Comparison of ENCODE assay signal across 16 cellular contexts in genomic region chr7:150372271-150373048, GRCh38. TPM values are rescaled to one million over a fixed set of nuclear protein-coding genes. Genes with fewer than 3 reads are reported as not detected.
DNase-seq lines count a peak whose midpoint lies in the region; TF ChIP-seq lines count a peak whose summit lies in the region.
"Had no signal": no experiment of that assay in that cellular context is flagged by ENCODE, and none has a peak within 500 bp of the region (broad histone marks: within the 10 kb centered on the region; RNA-seq: fewer than 3 reads in every experiment).

No MANE protein-coding gene starts in this region.

- no peaks in the 10 kb centered on the region for H3K27me3 ChIP-seq in stomach

- WGBS in mesodermal cell (ENCODE audit: insufficient coverage in 2 of 2), 2 experiments = 95 to 98% methylated on average over 63 to 77 of the region's 79 CpGs
- 70 to 89% (median 86%) methylated on average over 22 to 79 of the region's 79 CpGs for WGBS in stomach, 5 donors

- no peaks in the 10 kb centered on the region for H3K36me3 Mint-ChIP-seq in activated naive CD8-positive, alpha-beta T cell
- H3K36me3 Mint-ChIP-seq in activated naive CD8-positive, alpha-beta T cell treated with anti-CD3 and anti-CD28 coated beads for 36 hours = peaks cover 18% of the 10 kb centered on the region

- CTCF ChIA-PET in GM10248 (lab: Yijun Ruan, JAX) = interaction anchor here (1.5 kb wide), 1 partner anchor 14 kb away, joined by 5 read pairs; no protein-coding TSS in a partner anchor

- no peak for TF ChIP-seq POLR2A in stomach (IDR thresholded peaks at IDR 0.05)

- H3K36me3 ChIP-seq in mesodermal cell (ENCODE audit: control insufficient read depth, insufficient read depth, low read length) (peaks cover 57% of the 10 kb centered on the region), stomach (peaks cover 29 to 49% (median 42%) of the 10 kb centered on the region in 4 donors)

- peak overlapping the region; percentile 54 for H3K27ac Mint-ChIP-seq in activated naive CD8-positive, alpha-beta T cell
- H3K27ac Mint-ChIP-seq in activated naive CD8-positive, alpha-beta T cell treated with anti-CD3 and anti-CD28 coated beads for 36 hours = no peak overlapping the region
- H3K27ac Mint-ChIP-seq: stimulated activated naive CD8-positive, alpha-beta T cell treated with anti-CD3 and anti-CD28 coated beads, Interleukin-15, Interleukin-2, amounts not matched to agents 100 ng/mL and 50 ng/mL, for 24 hours; T-helper 2 cell treated with Interferon-gamma antibody and Interleukin-4, amounts not matched to agents 5 μg/mL and 100 μg/mL, for 36 hours had no signal

- H3K4me3 Mint-ChIP-seq in activated naive CD8-positive, alpha-beta T cell = no peak overlapping the region
- H3K4me3 Mint-ChIP-seq in activated naive CD8-positive, alpha-beta T cell treated with anti-CD3 and anti-CD28 coated beads for 36 hours = no peak overlapping the region
- H3K4me3 Mint-ChIP-seq: stimulated activated naive CD8-positive, alpha-beta T cell treated with anti-CD3 and anti-CD28 coated beads, Interleukin-15, Interleukin-2, amounts not matched to agents 100 ng/mL and 50 ng/mL, for 24 hours; T-helper 2 cell treated with Interferon-gamma antibody and Interleukin-4, amounts not matched to agents 5 μg/mL and 100 μg/mL, for 36 hours had no signal

- H3K4me3 ChIP-seq in mesodermal cell (ENCODE audit: extremely low read depth, insufficient read depth, low read length, poor library complexity, severe bottlenecking) (no peak overlapping the region), stomach (peak overlapping the region in 1 of 4 donors; percentile 5)
- H3K4me3 ChIP-seq: HAP-1 had no signal

- H3K4me1 ChIP-seq in mesodermal cell (ENCODE audit: control insufficient read depth, insufficient read depth, low read length, poor library complexity, severe bottlenecking) (peaks cover 71% of the 10 kb centered on the region), stomach (peaks cover 31 to 79% (median 69%) of the 10 kb centered on the region in 4 donors)

- no peaks in the 10 kb centered on the region for H3K27me3 Mint-ChIP-seq in activated naive CD8-positive, alpha-beta T cell
- H3K27me3 Mint-ChIP-seq in activated naive CD8-positive, alpha-beta T cell treated with anti-CD3 and anti-CD28 coated beads for 36 hours = no peaks in the 10 kb centered on the region
- H3K27me3 Mint-ChIP-seq: naive thymus-derived CD4-positive, alpha-beta T cell; stimulated activated naive CD8-positive, alpha-beta T cell treated with anti-CD3 and anti-CD28 coated beads, Interleukin-15, Interleukin-2, amounts not matched to agents 100 ng/mL and 50 ng/mL, for 24 hours had no signal

- no peak for TF ChIP-seq CTCF in VCaP (conservative IDR thresholded peaks at IDR 0.05)
- TF ChIP-seq CTCF in stomach (IDR thresholded peaks at IDR 0.05) = no peak
- TF ChIP-seq CTCF in GM10248 (IDR thresholded peaks at IDR 0.05; ENCODE audit: control extremely low read depth, extremely low read depth, low read depth, missing control alignments) = no peak

- H3K27ac ChIP-seq in VCaP = peak overlapping the region; percentile 77
- peak overlapping the region; percentile 41 for H3K27ac ChIP-seq in mesodermal cell (ENCODE audit: low read depth, low read length, severe bottlenecking)
- H3K27ac ChIP-seq in stomach = peak overlapping the region in 3 of 5 donors; percentile 15 to 55 (median 26)

- no peaks in the 10 kb centered on the region for H3K9me3 Mint-ChIP-seq in activated naive CD8-positive, alpha-beta T cell (ENCODE audit: low read depth)
- H3K9me3 Mint-ChIP-seq in activated naive CD8-positive, alpha-beta T cell treated with anti-CD3 and anti-CD28 coated beads for 36 hours = no peaks in the 10 kb centered on the region
- H3K9me3 Mint-ChIP-seq: naive thymus-derived CD4-positive, alpha-beta T cell; stimulated activated naive CD8-positive, alpha-beta T cell treated with anti-CD3 and anti-CD28 coated beads, Interleukin-15, Interleukin-2, amounts not matched to agents 100 ng/mL and 50 ng/mL, for 24 hours; T-helper 2 cell treated with Interferon-gamma antibody and Interleukin-4, amounts not matched to agents 5 μg/mL and 100 μg/mL, for 36 hours had no signal

- no peak for DNase-seq in activated naive CD8-positive, alpha-beta T cell treated with anti-CD3 and anti-CD28 coated beads for 36 hours
- DNase-seq in stomach (no peak), GM10248 (ENCODE audit: extremely low spot score) (no peak), amniotic stem cell (lab: John Stamatoyannopoulos, UW) (no peak), SIG-M5 treated with dmso at 0.1 percent for 504 hours (lab: John Stamatoyannopoulos, UW; ENCODE audit: unreplicated experiment) (no peak)
- DNase-seq: islet precursor cell; Karpas-422; naive thymus-derived CD4-positive, alpha-beta T cell; NCI-H1694 treated with DMSO at 0.1 percent for 48 hours had no signal

- H3K4me1 Mint-ChIP-seq in activated naive CD8-positive, alpha-beta T cell (ENCODE audit: low read depth) = peaks cover 63% of the 10 kb centered on the region
- H3K4me1 Mint-ChIP-seq in activated naive CD8-positive, alpha-beta T cell treated with anti-CD3 and anti-CD28 coated beads for 36 hours = peaks cover 47% of the 10 kb centered on the region

- POLR2A ChIA-PET in GM10248 (lab: Yijun Ruan, JAX) = no interaction called here

- no peak for TF ChIP-seq EP300 in stomach (IDR thresholded peaks at IDR 0.05)

- intact Hi-C loops in stomach (cut with DNase I; ENCODE audit: low total_unique reads) = no loop called here

- H3K9me3 ChIP-seq in mesodermal cell (ENCODE audit: control insufficient read depth, low read length) (no peaks in the 10 kb centered on the region), stomach (no peaks in the 10 kb centered on the region)
- H3K9me3 ChIP-seq: HAP-1 had no signal

RNA-seq across cellular contexts. Expression of gene REPIN1, which starts 3.8 kb away (rescaled TPM):
- 10 to 100 TPM; 54.7 to 55.1 TPM for total RNA-seq in activated naive CD8-positive, alpha-beta T cell treated with anti-CD3 and anti-CD28 coated beads for 36 hours
- 124 TPM for polyA plus RNA-seq in mesodermal cell (2013, experiment 1 of 2)
- 102 TPM for polyA plus RNA-seq in mesodermal cell (2013, experiment 2 of 2)
- 100 to 1,000 TPM in 3 of 5 donors, 10 to 100 TPM in 2; 44.2 to 298 (median 104) TPM for total RNA-seq in stomach
- polyA plus RNA-seq in stomach = 10 to 100 TPM; 35.9 to 41.5 (median 36.4) TPM

RNA-seq across cellular contexts. Expression of gene ZNF775, which starts 6.7 kb away (rescaled TPM):
- total RNA-seq in activated naive CD8-positive, alpha-beta T cell treated with anti-CD3 and anti-CD28 coated beads for 36 hours = 1 to 10 TPM; 3.7 to 4.0 TPM
- 15.7 TPM for polyA plus RNA-seq in mesodermal cell (2013, experiment 1 of 2)
- polyA plus RNA-seq in mesodermal cell (2013, experiment 2 of 2) = 12.0 TPM
- total RNA-seq in stomach = 10 to 100 TPM in 2 of 5 donors, 1 to 10 TPM in 1, not detected in 2; 2.0 to 17.0 (median 14.8) TPM
- 1 to 10 TPM; 1.8 to 2.6 (median 2.4) TPM for polyA plus RNA-seq in stomach

RNA-seq across cellular contexts. Expression of gene RARRES2, which starts 31.0 kb away (rescaled TPM):
- total RNA-seq in activated naive CD8-positive, alpha-beta T cell treated with anti-CD3 and anti-CD28 coated beads for 36 hours = not detected
- polyA plus RNA-seq in mesodermal cell (2013, experiment 1 of 2) = 31.3 TPM
- polyA plus RNA-seq in mesodermal cell (2013, experiment 2 of 2) = 25.7 TPM
- 100 to 1,000 TPM in 1 of 5 donors, 10 to 100 TPM in 4; 33.5 to 244 (median 70.9) TPM for total RNA-seq in stomach
- polyA plus RNA-seq in stomach = 100 to 1,000 TPM; 161 to 232 (median 197) TPM
- total RNA-seq: A673 had no signal
- polyA plus RNA-seq: naive thymus-derived CD4-positive, alpha-beta T cell had no signal

RNA-seq across cellular contexts. Expression of gene ACTR3C, which starts 49.1 kb away (rescaled TPM):
- 1 to 10 TPM; 2.8 to 3.4 TPM for total RNA-seq in activated naive CD8-positive, alpha-beta T cell treated with anti-CD3 and anti-CD28 coated beads for 36 hours
- polyA plus RNA-seq in mesodermal cell (2013, experiment 1 of 2) = 0.63 TPM
- polyA plus RNA-seq in mesodermal cell (2013, experiment 2 of 2) = 0.46 TPM
- 10 to 100 TPM in 3 of 5 donors, 1 to 10 TPM in 2; 2.3 to 68.7 (median 16.2) TPM for total RNA-seq in stomach
- polyA plus RNA-seq in stomach = 10 to 100 TPM in 1 of 3 donors, 1 to 10 TPM in 2; 3.1 to 10.1 (median 7.0) TPM

RNA-seq across cellular contexts. Expression of gene LRRC61, which starts 49.3 kb away (rescaled TPM):
- total RNA-seq in activated naive CD8-positive, alpha-beta T cell treated with anti-CD3 and anti-CD28 coated beads for 36 hours = 10 to 100 TPM; 23.5 to 26.1 TPM
- polyA plus RNA-seq in mesodermal cell (2013, experiment 1 of 2) = 23.1 TPM
- polyA plus RNA-seq in mesodermal cell (2013, experiment 2 of 2) = 22.7 TPM
- total RNA-seq in stomach = 10 to 100 TPM in 3 of 5 donors, not detected in 2; 11.6 to 15.9 (median 14.2) TPM
- polyA plus RNA-seq in stomach = 1 to 10 TPM; 5.6 to 7.6 (median 7.4) TPM

Comparison
In these comparisons a context has a peak if more than half of its experiments do, and no peak if none do; other contexts are left out.
1. H3K27ac ChIP-seq: peak in every context shown above with its lines; median percentile 77 in VCaP; 41 in mesodermal cell; 26 in stomach.
2. RNA of gene RARRES2, which starts 31.0 kb away (total RNA-seq): 33.5 to 244 TPM in stomach; not detected in activated naive CD8-positive, alpha-beta T cell treated with anti-CD3 and anti-CD28 coated beads for 36 hours; every median in the first group is over 10 times any median in the second.